Comparison of ENCODE assay signal across 16 cellular contexts in the genomic region with DNA sequence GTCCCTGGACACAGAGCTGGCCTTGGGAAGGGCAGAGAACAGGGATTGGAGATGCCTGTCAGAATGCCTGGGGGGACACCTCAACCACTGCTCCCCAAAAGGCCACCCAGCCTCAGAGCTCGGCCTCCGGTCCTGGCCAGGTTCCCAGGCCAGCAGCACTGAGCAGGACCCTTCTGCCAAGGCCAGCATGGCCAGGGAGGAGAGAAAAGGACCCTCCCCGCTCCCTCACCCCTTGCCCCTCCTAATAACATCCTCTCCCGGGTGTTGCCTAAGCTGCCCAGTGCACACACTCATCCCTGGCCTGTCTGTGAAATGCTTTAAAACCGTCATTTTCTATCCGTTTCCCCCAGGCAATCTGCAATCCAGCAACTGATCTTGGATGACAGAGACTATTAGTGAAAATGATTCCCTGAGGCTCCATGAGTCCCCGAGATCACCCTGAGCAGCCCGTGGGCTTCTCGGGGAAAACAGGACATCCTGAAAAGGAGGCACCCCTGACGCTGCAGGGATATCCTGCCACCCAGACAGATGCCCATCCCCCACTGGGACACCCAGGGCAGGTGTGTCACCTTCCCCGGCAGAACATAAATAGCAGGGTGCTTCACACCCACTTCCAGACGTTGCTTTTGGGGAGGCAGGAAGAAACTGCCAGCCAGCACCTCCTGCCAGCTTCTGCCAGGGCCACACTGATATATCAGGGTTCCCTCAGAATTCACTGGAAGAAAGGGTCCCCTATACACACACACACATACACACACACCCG.
DNase-seq lines count a peak whose midpoint lies in the region; ATAC-seq and TF ChIP-seq lines count a peak whose summit lies in the region.
"Had no signal": no experiment of that assay in that cellular context is flagged by ENCODE, and none has a peak within 500 bp of the region (broad histone marks: within the 10 kb centered on the region; RNA-seq: fewer than 3 reads in every experiment).

No MANE protein-coding gene starts in this region.

- no peaks in the 10 kb centered on the region for H3K4me1 Mint-ChIP-seq in stimulated activated memory B cell treated with anti-CD40 and anti-IgM and Interleukin-4, amounts not matched to agents 10 μg/mL and 1 μg/mL and 100 μg/mL, for 72 hours
- H3K4me1 Mint-ChIP-seq: stimulated activated effector memory CD8-positive, alpha-beta T cell treated with anti-CD3 and anti-CD28 coated beads, Interleukin-12 subunit alpha, Interleukin-12 subunit beta, amount 100 ng/mL, for 72 hours had no signal

- intact Hi-C loops in left cardiac atrium (cut with DNase I): no loop called here
- intact Hi-C loops in sigmoid colon (cut with DNase I): loop anchor here (5.0 kb wide), 1 partner anchor 72 kb away; no protein-coding TSS in a partner anchor

- H3K4me3 ChIP-seq in sigmoid colon: no peak overlapping the region
- H3K4me3 ChIP-seq: K562 had no signal

- DNase-seq in EH (ENCODE audit: low read depth): peak; percentile 95
- peak; percentile 26 for DNase-seq in T1000 (lab: John Stamatoyannopoulos, UW)
- DNase-seq in left cardiac atrium: peak; percentile 19
- peak; percentile 64 for DNase-seq in sigmoid colon
- no peak for DNase-seq in effector CD8-positive, alpha-beta T cell (lab: John Stamatoyannopoulos, UW)
- DNase-seq in RWPE1 (ENCODE audit: low spot score): no peak
- DNase-seq in cortex of kidney (lab: John Stamatoyannopoulos, UW): no peak
- DNase-seq: effector CD4-positive, alpha-beta T cell; GDM1; NCI-H526; RPMI8226; stimulated activated CD4-positive, alpha-beta T cell treated with anti-CD3 and anti-CD28 coated beads, Interleukin-2, amount 100 ng/mL, for 48 hours had no signal

- TF ChIP-seq CTCF in sigmoid colon (IDR thresholded peaks at IDR 0.05): no peak
- no peak for TF ChIP-seq CTCF in RWPE1 (conservative IDR thresholded peaks at IDR 0.05; ENCODE audit: low read depth)

- peaks cover 14% of the 10 kb centered on the region for H3K27me3 Mint-ChIP-seq in stimulated activated memory B cell treated with anti-CD40 and anti-IgM and Interleukin-4, amounts not matched to agents 10 μg/mL and 1 μg/mL and 100 μg/mL, for 72 hours
- H3K27me3 Mint-ChIP-seq: CD4-positive, alpha-beta T cell had no signal

- no peak overlapping the region for H3K4me3 Mint-ChIP-seq in stimulated activated memory B cell treated with anti-CD40 and anti-IgM and Interleukin-4, amounts not matched to agents 10 μg/mL and 1 μg/mL and 100 μg/mL, for 72 hours
- H3K4me3 Mint-ChIP-seq: CD4-positive, alpha-beta T cell; stimulated activated effector memory CD8-positive, alpha-beta T cell treated with anti-CD3 and anti-CD28 coated beads, Interleukin-12 subunit alpha, Interleukin-12 subunit beta, amount 100 ng/mL, for 72 hours had no signal

- ATAC-seq in left cardiac atrium: no peak
- ATAC-seq in stimulated activated memory B cell treated with anti-CD40 and anti-IgM and Interleukin-4, amounts not matched to agents 10 μg/mL and 1 μg/mL and 100 μg/mL, for 72 hours: no peak
- ATAC-seq: K562; stimulated activated effector memory CD8-positive, alpha-beta T cell treated with anti-CD3 and anti-CD28 coated beads, Interleukin-12 subunit alpha, Interleukin-12 subunit beta, amount 100 ng/mL, for 72 hours had no signal

- H3K36me3 ChIP-seq in sigmoid colon: no peaks in the 10 kb centered on the region

- no peaks in the 10 kb centered on the region for H3K9me3 ChIP-seq in sigmoid colon

- TF ChIP-seq EP300 in sigmoid colon (IDR thresholded peaks at IDR 0.05): no peak

- WGBS in sigmoid colon, 2 donors: 65 to 79% methylated on average over 13 of the region's 13 CpGs

- H3K27ac ChIP-seq in sigmoid colon (peak overlapping the region; percentile 33 to 74 (median 50)), RWPE1 (no peak overlapping the region)

- no peaks in the 10 kb centered on the region for H3K36me3 Mint-ChIP-seq in stimulated activated memory B cell treated with anti-CD40 and anti-IgM and Interleukin-4, amounts not matched to agents 10 μg/mL and 1 μg/mL and 100 μg/mL, for 72 hours
- H3K36me3 Mint-ChIP-seq: stimulated activated effector memory CD8-positive, alpha-beta T cell treated with anti-CD3 and anti-CD28 coated beads, Interleukin-12 subunit alpha, Interleukin-12 subunit beta, amount 100 ng/mL, for 72 hours had no signal

- no peak for TF ChIP-seq POLR2A in sigmoid colon (IDR thresholded peaks at IDR 0.05)

- no peak overlapping the region for H3K27ac Mint-ChIP-seq in stimulated activated memory B cell treated with anti-CD40 and anti-IgM and Interleukin-4, amounts not matched to agents 10 μg/mL and 1 μg/mL and 100 μg/mL, for 72 hours
- H3K27ac Mint-ChIP-seq: CD4-positive, alpha-beta T cell; stimulated activated effector memory CD8-positive, alpha-beta T cell treated with anti-CD3 and anti-CD28 coated beads, Interleukin-12 subunit alpha, Interleukin-12 subunit beta, amount 100 ng/mL, for 72 hours had no signal

- CTCF ChIA-PET in RWPE1 (lab: Yijun Ruan, JAX): no interaction called here

- POLR2A ChIA-PET in RWPE1 (lab: Yijun Ruan, JAX; ENCODE audit: low non-redundant PET): no interaction called here

- H3K4me1 ChIP-seq in sigmoid colon: peaks cover 0 to 62% (median 51%) of the 10 kb centered on the region in 4 donors

- H3K9me3 Mint-ChIP-seq in stimulated activated memory B cell treated with anti-CD40 and anti-IgM and Interleukin-4, amounts not matched to agents 10 μg/mL and 1 μg/mL and 100 μg/mL, for 72 hours: no peaks in the 10 kb centered on the region
- H3K9me3 Mint-ChIP-seq: CD4-positive, alpha-beta T cell; stimulated activated effector memory CD8-positive, alpha-beta T cell treated with anti-CD3 and anti-CD28 coated beads, Interleukin-12 subunit alpha, Interleukin-12 subunit beta, amount 100 ng/mL, for 72 hours had no signal

- H3K27me3 ChIP-seq in sigmoid colon: no peaks in the 10 kb centered on the region

Comparison
In these comparisons a context has a peak if more than half of its experiments do, and no peak if none do; other contexts are left out.
1. DNase-seq: peak in EH (single experiment), T1000 (single experiment), left cardiac atrium (single experiment) and sigmoid colon (single experiment); none in effector CD8-positive, alpha-beta T cell (single experiment), RWPE1 (single experiment) and cortex of kidney (single experiment).